8 cellular contexts compared by ENCODE assay signal in genomic region chr7:116588225-116588624, GRCh38.
A peak's percentile ranks its signal among the peaks of the same experiment; 100 is the strongest.
DNase-seq lines count a peak whose midpoint lies in the region; ATAC-seq lines count a peak whose summit lies in the region.

No MANE protein-coding gene starts in this region.

- ATAC-seq in HG02884 (IDR thresholded peaks at IDR 0.05; ENCODE audit: unreplicated experiment): peak; percentile 59

- in situ Hi-C loops in SK-MEL-5 (cut with HindIII; ENCODE audit: low pct_unique_long_range_greater_than_20kb, low sequenced_read_pairs): no loop called here

- peak; percentile 45 for DNase-seq in stimulated activated CD4-positive, alpha-beta T cell treated with anti-CD3 and anti-CD28 coated beads, Interleukin-1b, Interleukin-23, amount 100 ng/mL, for 48 hours
- no peak for DNase-seq in stimulated activated CD4-positive, alpha-beta T cell treated with anti-CD3 and anti-CD28 coated beads, Interleukin-12 subunit alpha, Interleukin-12 subunit beta, amount 100 ng/mL, for 4 hours
- peak; percentile 67 for DNase-seq in SK-MEL-5 (ENCODE audit: low read depth, low spot score)
- peak; percentile 82 for DNase-seq in foreskin melanocyte
- DNase-seq in NCI-H146 treated with DMSO at 0.1 percent for 48 hours (lab: John Stamatoyannopoulos, UW; ENCODE audit: unreplicated experiment): no peak
- no peak for DNase-seq in activated effector memory CD4-positive, alpha-beta T cell treated with Interleukin-2 at 50 U/mL for 16 hours
- no peak for DNase-seq in hippocampal formation (lab: John Stamatoyannopoulos, UW)

Comparison
In these comparisons a context has a peak if more than half of its experiments do, and no peak if none do; other contexts are left out.
1. DNase-seq: peak in stimulated activated CD4-positive, alpha-beta T cell treated with anti-CD3 and anti-CD28 coated beads, Interleukin-1b, Interleukin-23, amount 100 ng/mL, for 48 hours (single experiment), SK-MEL-5 (single experiment) and foreskin melanocyte (single experiment); none in stimulated activated CD4-positive, alpha-beta T cell treated with anti-CD3 and anti-CD28 coated beads, Interleukin-12 subunit alpha, Interleukin-12 subunit beta, amount 100 ng/mL, for 4 hours (single experiment), NCI-H146 treated with DMSO at 0.1 percent for 48 hours (single experiment), activated effector memory CD4-positive, alpha-beta T cell treated with Interleukin-2 at 50 U/mL for 16 hours (single experiment) and hippocampal formation (0 of 2).